Comparison of ENCODE assay signal across 23 cellular contexts in genomic region chr1:211559222-211560010, GRCh38. TPM values are rescaled to one million over a fixed set of nuclear protein-coding genes. Genes with fewer than 3 reads are reported as not detected.
DNase-seq lines count a peak whose midpoint lies in the region; ATAC-seq, FAIRE-seq and TF ChIP-seq lines count a peak whose summit lies in the region.
"Had no signal": no experiment of that assay in that cellular context is flagged by ENCODE, and none has a peak within 500 bp of the region (broad histone marks: within the 10 kb centered on the region; RNA-seq: fewer than 3 reads in every experiment).

No MANE protein-coding gene starts in this region.

- CTCF ChIA-PET in K562 (lab: Yijun Ruan, JAX; ENCODE audit: low intra/inter-chr PET ratio), result interaction anchor here (0.8 kb wide), 1 partner anchor 19 kb away, joined by 3 read pairs; the partner anchor contains the start of gene SLC30A1

- no peak overlapping the region for H3K4me3 ChIP-seq in Karpas-422 (ENCODE audit: low read length)
- H3K4me3 ChIP-seq in K562, result no peak overlapping the region
- H3K4me3 ChIP-seq in small intestine (ENCODE audit: low read depth in 1 of 2, low read length in 2 of 2), result no peak overlapping the region
- H3K4me3 ChIP-seq: MG63 had no signal

- H2AFZ ChIP-seq in Karpas-422 (ENCODE audit: low read length) (no peak overlapping the region), K562 (ENCODE audit: low read depth, low read length) (no peak overlapping the region)

- no peak for TF ChIP-seq POLR2A in K562 (conservative IDR thresholded peaks at IDR 0.05)

- no peaks in the 10 kb centered on the region for H3K9me3 ChIP-seq in Karpas-422 (ENCODE audit: low read length)
- no peaks in the 10 kb centered on the region for H3K9me3 ChIP-seq in K562 (replicated peaks; ENCODE audit: control insufficient read depth, insufficient read depth, low read depth, low read length)
- H3K9me3 ChIP-seq in small intestine (ENCODE audit: control insufficient read depth, low read depth), result no peaks in the 10 kb centered on the region
- H3K9me3 ChIP-seq: MG63 had no signal

- H3K4me2 ChIP-seq in Karpas-422 (ENCODE audit: low read depth, low read length, poor library complexity, severe bottlenecking) (no peak overlapping the region), K562 (ENCODE audit: insufficient read depth, low read length) (no peak overlapping the region)

- H3K4me1 ChIP-seq in Karpas-422 (ENCODE audit: low read length) (no peaks in the 10 kb centered on the region), K562 (replicated peaks in 1 of 2; ENCODE audit: control insufficient read depth in 2 of 2, insufficient read depth in 2 of 2, low read length in 2 of 2) (peaks cover 20 to 29% of the 10 kb centered on the region in 2 experiments), small intestine (ENCODE audit: control insufficient read depth in 2 of 2, insufficient read depth in 1 of 2, low read depth in 1 of 2, low read length in 1 of 2) (no peaks in the 10 kb centered on the region)

- H3K36me3 ChIP-seq in Karpas-422 (ENCODE audit: insufficient read depth, low read length) (no peaks in the 10 kb centered on the region), K562 (ENCODE audit: control insufficient read depth, insufficient read depth, low read length) (no peaks in the 10 kb centered on the region), small intestine (ENCODE audit: control insufficient read depth in 2 of 2, insufficient read depth in 2 of 2, low read length in 2 of 2) (no peaks in the 10 kb centered on the region)
- H3K36me3 ChIP-seq: MG63 had no signal

- H3K9ac ChIP-seq in Karpas-422 (ENCODE audit: low read length) (no peak overlapping the region), K562 (ENCODE audit: insufficient read depth in 1 of 2, low read depth in 2 of 2, low read length in 2 of 2) (no peak overlapping the region)

- no peaks in the 10 kb centered on the region for H3K9me2 ChIP-seq in Karpas-422 (replicated peaks; ENCODE audit: insufficient read depth, low read length)

- intact Hi-C loops in K562 (cut with micrococcal nuclease), result no loop called here

- peak; percentile 20 for DNase-seq in Karpas-422
- no peak for DNase-seq in K562 (ENCODE audit: extremely low read depth in 1 of 4, low spot score in 3 of 4)
- peak; percentile 34 for DNase-seq in left kidney (ENCODE audit: low read depth, low spot score)
- DNase-seq in small intestine, result peak; percentile 61
- DNase-seq in left lobe of liver (ENCODE audit: low spot score), result no peak
- DNase-seq: ACHN; C1 segment of cervical spinal cord; CD8-positive, alpha-beta memory T cell; DMS53; EL; Kasumi-1; MG63; NCI-H1048; NCI-H1436; NCI-H1930; NCI-H526; PC-3; SIG-M5 had no signal

- H3K27ac ChIP-seq in Karpas-422 (ENCODE audit: low read length) (no peak overlapping the region), K562 (ENCODE audit: extremely low read depth, low read depth, low read length) (no peak overlapping the region), small intestine (ENCODE audit: low read depth in 1 of 2, low read length in 1 of 2) (no peak overlapping the region)
- H3K27ac ChIP-seq: RWPE1 had no signal

- H4K20me1 ChIP-seq in Karpas-422 (ENCODE audit: insufficient read depth, low read depth, low read length), result no peaks in the 10 kb centered on the region
- H4K20me1 ChIP-seq in K562 (replicated peaks; ENCODE audit: control insufficient read depth, insufficient read depth, low read length), result no peaks in the 10 kb centered on the region

- FAIRE-seq in K562 (lab: Jason Lieb, UNC), result no peak
- FAIRE-seq in small intestine (lab: Jason Lieb, UNC), result no peak

- no peak for TF ChIP-seq CTCF in K562 (IDR thresholded peaks at IDR 0.05 in 2 of 3, conservative IDR thresholded peaks at IDR 0.05 in 1 of 3; ENCODE audit: insufficient read depth in 2 of 3, low read depth in 1 of 3, low read length in 3 of 3)

- BruUV-seq in K562 (replicated peaks; lab: Mats Ljungman, UMichigan), result no TSS peak

- 45% methylated on average over 9 of the region's 9 CpGs for WGBS in K562 (ENCODE audit: insufficient coverage, low coverage, missing lambda C conversion rate)
- WGBS in small intestine, 3 donors, result 25 to 58% (median 47%) methylated on average over 9 of the region's 9 CpGs

- no peaks in the 10 kb centered on the region for H3K79me2 ChIP-seq in Karpas-422 (ENCODE audit: low read length)
- no peaks in the 10 kb centered on the region for H3K79me2 ChIP-seq in K562 (ENCODE audit: control insufficient read depth, insufficient read depth, low read length)

- in situ Hi-C loops in K562 (cut with MboI), result no loop called here

- POLR2A ChIA-PET in K562 (lab: Yijun Ruan, JAX), result interaction anchor here (0.9 to 1.1 kb wide), 3 partner anchors 11 to 71 kb away, joined by 3 to 5 read pairs (median 3); no protein-coding TSS in a partner anchor

- TF ChIP-seq EP300 in K562 (IDR thresholded peaks at IDR 0.05; ENCODE audit: low read length), result no peak

- no peaks in the 10 kb centered on the region for H3K27me3 ChIP-seq in Karpas-422 (ENCODE audit: low read length)
- no peaks in the 10 kb centered on the region; a peak in 1 of 5 replicates for H3K27me3 ChIP-seq in K562 (ENCODE audit: control insufficient read depth in 2 of 2, insufficient read depth in 2 of 2, low read length in 2 of 2)
- H3K27me3 ChIP-seq in small intestine (ENCODE audit: control insufficient read depth in 2 of 2, insufficient read depth in 2 of 2, low read length in 2 of 2), result no peaks in the 10 kb centered on the region
- H3K27me3 ChIP-seq: MG63 had no signal

- no peaks in the 10 kb centered on the region for H3K9me1 ChIP-seq in K562 (ENCODE audit: control insufficient read depth, insufficient read depth, low read length)

- TF ChIP-seq RAD21 in K562 (CRISPR knock-in tag; conservative IDR thresholded peaks at IDR 0.05 in 1 of 2, IDR thresholded peaks at IDR 0.05 in 1 of 2), result no peak

- no peak for ATAC-seq in K562
- no peak for ATAC-seq in left lobe of liver
- ATAC-seq in GM19455 (IDR thresholded peaks at IDR 0.05; ENCODE audit: unreplicated experiment), result no peak
- no peak for ATAC-seq in HG02623 (IDR thresholded peaks at IDR 0.05; ENCODE audit: unreplicated experiment)
- ATAC-seq: HCT116, PC-3, SK-N-SH treated with all-trans-retinoic acid at 6 μM for 48 hours had no signal

TF ChIP-seq in K562, 482 proteins besides CTCF, POLR2A, EP300 and RAD21:
- TF ChIP-seq ZNF24 (IDR thresholded peaks at IDR 0.05) (no peak), SIX5 (IDR thresholded peaks at IDR 0.05; ENCODE audit: borderline replicate concordance in 1 of 2, insufficient read depth in 1 of 2, low read depth in 1 of 2, low read length in 2 of 2) (no peak), ZNF436 (CRISPR knock-in tag; IDR thresholded peaks at IDR 0.05) (no peak), NFYB (IDR thresholded peaks at IDR 0.05; ENCODE audit: extremely low read depth, insufficient read length) (peak; percentile 24)

RNA-seq across cellular contexts. Expression of gene SLC30A1, which starts 19.5 kb away (rescaled TPM):
- 8.0 and 16.7 TPM in 2 replicates for total RNA-seq in Karpas-422 (2014; rRNA removed; shearing (Covaris generic); ENCODE audit: low replicate concordance)
- 11.4 and 24.0 TPM in 2 replicates for total RNA-seq in K562 (2011; cell fraction: chromatin; rRNA removed; ENCODE audit: low replicate concordance)
- total RNA-seq in K562 (2011; cell fraction: nucleolus; rRNA removed), result 14.2 and 15.8 TPM in 2 replicates
- total RNA-seq in K562 (2011; cell fraction: nucleoplasm; rRNA removed), result 19.2 and 26.8 TPM in 2 replicates
- total RNA-seq in K562 (2014; rRNA removed), result 5.0 and 5.4 TPM in 2 replicates
- 11.9 and 12.0 TPM in 2 replicates for total RNA-seq in K562 (2014; rRNA removed; fragmentation: Illumina TruSeq; extraction: Trizol)
- 13.8 and 14.4 TPM in 2 replicates for total RNA-seq in K562 (2015; rRNA removed; fragmentation: Illumina TruSeq; extraction: Trizol)
- 13.1 and 14.6 TPM in 2 replicates for total RNA-seq in K562 (2021)
- polyA plus RNA-seq in K562 (2011; rRNA removed), result 6.6 and 6.7 TPM in 2 replicates
- 3.2 and 3.5 TPM in 2 replicates for polyA plus RNA-seq in K562 (2011; cell fraction: cytosol; rRNA removed)
- 4.1 and 5.4 TPM in 2 replicates for polyA plus RNA-seq in K562 (2011; cell fraction: nucleus; rRNA removed)
- polyA plus RNA-seq in K562 (2012), result 4.5 and 8.6 TPM in 2 replicates
- polyA plus RNA-seq in K562 (2014; fragmentation: Illumina TruSeq; extraction: Trizol), result 6.4 and 7.9 TPM in 2 replicates
- 1 to 10 TPM; 4.1 to 4.2 TPM for polyA plus RNA-seq in K562 (2014; fragmentation: Nextera tagmentation; extraction: Ambion mirVana)
- polyA plus RNA-seq in K562 (2014; rRNA removed), result 4.8 and 5.1 TPM in 2 replicates
- polyA minus RNA-seq in K562 (2011; rRNA and poly(A)+ RNA removed), result 15.2 and 23.0 TPM in 2 replicates
- 8.5 and 10.6 TPM in 2 replicates for polyA minus RNA-seq in K562 (2011; cell fraction: cytosol; rRNA and poly(A)+ RNA removed)
- 9.6 and 22.0 TPM in 2 replicates for polyA minus RNA-seq in K562 (2011; cell fraction: nucleus; rRNA and poly(A)+ RNA removed)
- 1 to 10 TPM; 5.0 to 8.9 (median 7.8) TPM for polyA plus RNA-seq in small intestine
- 48.6 TPM for total RNA-seq in left lobe of liver

Comparison
In these comparisons a context has a peak if more than half of its experiments do, and no peak if none do; other contexts are left out.
1. DNase-seq: peak in Karpas-422 (single experiment), left kidney (single experiment) and small intestine (single experiment); none in K562 (0 of 4) and left lobe of liver (single experiment).